ENCODE assay signal across 7 cellular contexts in the genomic region with DNA sequence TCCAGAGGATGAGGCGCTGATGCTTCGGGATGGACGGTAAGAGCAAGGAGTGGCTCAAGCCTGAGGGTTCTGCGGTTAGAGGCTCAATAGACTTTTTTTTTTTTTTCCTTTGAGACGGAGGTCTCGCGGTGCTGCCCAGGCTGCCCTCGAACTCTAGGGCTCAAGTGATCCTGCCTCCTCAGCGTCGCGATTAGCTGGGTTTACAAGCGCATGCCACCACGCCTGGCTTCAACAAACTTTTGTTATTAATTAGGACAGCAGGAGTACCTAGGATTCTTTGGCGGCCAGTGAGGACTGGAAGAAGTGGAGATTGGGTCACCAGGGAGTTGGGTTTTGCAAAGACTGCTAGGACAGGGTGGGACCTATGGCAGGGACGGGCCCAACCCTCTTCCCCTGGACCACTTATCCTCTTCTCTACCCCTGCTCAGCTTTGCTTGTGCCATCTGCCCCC. TPM values are rescaled to one million over a fixed set of nuclear protein-coding genes. Genes with fewer than 3 reads are reported as not detected.
DNase-seq lines count a peak whose midpoint lies in the region; ATAC-seq and TF ChIP-seq lines count a peak whose summit lies in the region.

No MANE protein-coding gene starts in this region.

- peak overlapping the region; percentile 98 to 100 (median 99) for H3K27ac Mint-ChIP-seq in brain

- H3K36me3 ChIP-seq in MM.1S (replicated peaks; ENCODE audit: insufficient read depth, low read length), result no peaks in the 10 kb centered on the region
- peaks cover 0 to 52% (median 0%) of the 10 kb centered on the region in 3 donors for H3K36me3 ChIP-seq in tibial nerve

- H3K4me3 ChIP-seq in GM12875 (ENCODE audit: low read depth, low read length) (peak overlapping the region; percentile 84), MM.1S (ENCODE audit: low read length) (peak overlapping the region; percentile 86), tibial nerve (peak overlapping the region; percentile 72 to 88 (median 76))

- H3K27me3 ChIP-seq in MM.1S (replicated peaks; ENCODE audit: insufficient read depth, low read length) (no peaks in the 10 kb centered on the region), tibial nerve (no peaks in the 10 kb centered on the region)

- H3F3A ChIP-seq in MM.1S (ENCODE audit: insufficient read depth, low read length), result peaks cover 4% of the 10 kb centered on the region

- DNase-seq in MM.1S (peak; percentile 50), left kidney (ENCODE audit: low read depth, low spot score) (peak; percentile 57), tibial nerve (ENCODE audit: low spot score in 2 of 2) (no peak), SKM-1 treated with dmso at 0.1 percent for 144 hours (lab: John Stamatoyannopoulos, UW; ENCODE audit: unreplicated experiment) (no peak)

- peak overlapping the region; percentile 51; the same call in 1 of the 2 replicates for H3K27ac ChIP-seq in MM.1S (ENCODE audit: low read length)
- peak overlapping the region; percentile 70 to 95 (median 78) for H3K27ac ChIP-seq in tibial nerve

- H3K27me3 Mint-ChIP-seq in brain, result peaks cover 16% of the 10 kb centered on the region

- TF ChIP-seq POLR2A in tibial nerve (IDR thresholded peaks at IDR 0.05), result no peak

- peaks cover 30% of the 10 kb centered on the region for H3K79me2 ChIP-seq in MM.1S (ENCODE audit: low read length)

- H3K4me1 Mint-ChIP-seq in brain, result peaks cover 49% of the 10 kb centered on the region

- ATAC-seq in HG03045 (IDR thresholded peaks at IDR 0.05; ENCODE audit: unreplicated experiment), result no peak

- H3K9me3 Mint-ChIP-seq in brain, result peaks cover 0 to 4% (median 0%) of the 10 kb centered on the region in 5 experiments

- peak overlapping the region; percentile 86 for H3K4me2 ChIP-seq in MM.1S (ENCODE audit: low read depth, low read length)

- no peaks in the 10 kb centered on the region for H3K9me3 ChIP-seq in MM.1S (replicated peaks; ENCODE audit: insufficient read depth, low read length)
- H3K9me3 ChIP-seq in tibial nerve, result no peaks in the 10 kb centered on the region

- no peaks in the 10 kb centered on the region for H3K9me2 ChIP-seq in MM.1S (replicated peaks; ENCODE audit: insufficient read depth, low read length)

- 3 to 4% methylated on average over 15 of the region's 15 CpGs for WGBS in tibial nerve, 2 donors

- peak overlapping the region; percentile 80 for H2AFZ ChIP-seq in MM.1S (ENCODE audit: low read length)

- no peaks in the 10 kb centered on the region for H4K20me1 ChIP-seq in MM.1S (ENCODE audit: insufficient read depth, low read length)

- peaks cover 29% of the 10 kb centered on the region for H3K36me3 Mint-ChIP-seq in brain

- no peak for TF ChIP-seq EP300 in tibial nerve (IDR thresholded peaks at IDR 0.05)

- peaks cover 7% of the 10 kb centered on the region for H3K4me1 ChIP-seq in MM.1S (ENCODE audit: low read length)
- peaks cover 5 to 43% (median 18%) of the 10 kb centered on the region in 4 donors for H3K4me1 ChIP-seq in tibial nerve

- no peak for TF ChIP-seq CTCF in GM12875 (IDR thresholded peaks at IDR 0.05; ENCODE audit: borderline replicate concordance, insufficient read depth, low read depth, low read length)
- no peak for TF ChIP-seq CTCF in MM.1S (IDR thresholded peaks at IDR 0.05; ENCODE audit: low read length)
- TF ChIP-seq CTCF in brain (conservative IDR thresholded peaks at IDR 0.05), result no peak
- no peak for TF ChIP-seq CTCF in tibial nerve (IDR thresholded peaks at IDR 0.05)

- peak overlapping the region; percentile 77 for H3K9ac ChIP-seq in MM.1S (ENCODE audit: low read length)

- H3K4me3 Mint-ChIP-seq in brain, result peak overlapping the region; percentile 93 to 97 (median 95)

RNA-seq across cellular contexts. Expression of a gene that starts 0.6 kb away (rescaled TPM):
- 91.9 TPM for polyA plus RNA-seq in brain (ENCODE audit: insufficient read depth, low read depth, low replicate concordance)
- total RNA-seq in tibial nerve, result 10 to 100 TPM; 20.5 to 42.6 (median 31.2) TPM

RNA-seq across cellular contexts. Expression of a gene that starts 0.8 kb away (rescaled TPM):
- polyA plus RNA-seq in brain (ENCODE audit: insufficient read depth, low read depth, low replicate concordance), result 23.9 TPM
- 10 to 100 TPM; 10.1 to 16.5 (median 13.8) TPM for total RNA-seq in tibial nerve

RNA-seq across cellular contexts. Expression of a gene that starts 9.2 kb away (rescaled TPM):
- not detected for polyA plus RNA-seq in brain (ENCODE audit: insufficient read depth, low read depth, low replicate concordance)
- total RNA-seq in tibial nerve, result 1 to 10 TPM in 2 of 4 donors, not detected in 2; 1.1 to 4.8 TPM

RNA-seq across cellular contexts. Expression of a gene that starts 10.1 kb away (rescaled TPM):
- polyA plus RNA-seq in brain (ENCODE audit: insufficient read depth, low read depth, low replicate concordance), result 1.7 TPM
- 10 to 100 TPM in 1 of 4 donors, 1 to 10 TPM in 3; 4.4 to 12.9 (median 8.6) TPM for total RNA-seq in tibial nerve

RNA-seq across cellular contexts. Expression of a gene that starts 20.1 kb away (rescaled TPM):
- 54.0 TPM for polyA plus RNA-seq in brain (ENCODE audit: insufficient read depth, low read depth, low replicate concordance)
- 10 to 100 TPM; 15.5 to 28.7 (median 18.7) TPM for total RNA-seq in tibial nerve

Comparison
In these comparisons a context has a peak if more than half of its experiments do, and no peak if none do; other contexts are left out.
1. DNase-seq: peak in MM.1S (single experiment) and left kidney (single experiment); none in tibial nerve (0 of 2) and SKM-1 treated with dmso at 0.1 percent for 144 hours (single experiment).
2. Peak in every context shown above with its lines, with median percentiles within 50 percentile points of each other: H3K4me3 ChIP-seq.